8 cellular contexts compared by ENCODE assay signal in the genomic region with DNA sequence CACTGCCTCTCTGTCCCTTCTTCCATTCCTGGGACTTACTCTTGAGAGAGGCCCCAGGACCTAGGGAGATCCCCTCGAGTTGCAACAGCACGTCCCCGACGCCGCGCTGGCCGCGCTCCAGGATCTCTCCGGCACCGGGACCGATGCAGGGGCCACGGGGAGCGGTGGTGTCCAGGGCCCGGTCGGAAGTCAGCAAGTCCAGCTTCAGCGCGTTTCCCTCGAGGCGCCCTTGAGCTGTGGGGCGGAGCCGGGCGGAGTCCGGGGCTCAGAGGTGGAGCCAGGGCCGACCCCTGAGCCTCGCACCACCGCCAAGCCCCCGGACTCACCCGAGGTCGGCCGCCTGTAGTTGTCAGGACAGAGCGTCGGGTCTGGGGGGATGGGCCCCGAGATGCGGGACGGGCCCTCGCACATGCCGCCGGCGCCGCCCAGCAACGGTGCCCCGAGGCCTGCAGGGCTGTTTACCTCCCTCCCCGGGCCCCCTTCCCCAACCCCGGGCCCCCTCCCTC. TPM values are rescaled to one million over a fixed set of nuclear protein-coding genes. Genes with fewer than 3 reads are reported as not detected.
DNase-seq lines count a peak whose midpoint lies in the region; ATAC-seq and TF ChIP-seq lines count a peak whose summit lies in the region.

No MANE protein-coding gene starts in this region.

- peak overlapping the region; percentile 67 to 97 (median 81) for H3K4me3 ChIP-seq in dorsolateral prefrontal cortex
- H3K4me3 ChIP-seq in mucosa of descending colon: peak overlapping the region; percentile 49

- H3K36me3 Mint-ChIP-seq in activated CD4-positive, alpha-beta T cell treated with anti-CD3 and anti-CD28 coated beads, Interleukin-2, amount 10 ng/mL, durations not matched to agents 24 days and 14 days (ENCODE audit: low read depth): peaks cover 6% of the 10 kb centered on the region

- ATAC-seq in mucosa of descending colon (peak; percentile 32), GM21723 (IDR thresholded peaks at IDR 0.05; ENCODE audit: unreplicated experiment) (no peak)

- H3K27me3 ChIP-seq in dorsolateral prefrontal cortex: no peaks in the 10 kb centered on the region

- H3K4me1 Mint-ChIP-seq in activated CD4-positive, alpha-beta T cell treated with anti-CD3 and anti-CD28 coated beads, Interleukin-2, amount 10 ng/mL, durations not matched to agents 24 days and 14 days: peaks cover 26% of the 10 kb centered on the region

- H3K4me3 Mint-ChIP-seq in activated CD4-positive, alpha-beta T cell treated with anti-CD3 and anti-CD28 coated beads, Interleukin-2, amount 10 ng/mL, durations not matched to agents 24 days and 14 days: peak overlapping the region; percentile 91

- peaks cover 14% of the 10 kb centered on the region for H3K4me1 ChIP-seq in mucosa of descending colon (ENCODE audit: low read depth)

- H3K27ac Mint-ChIP-seq in activated CD4-positive, alpha-beta T cell treated with anti-CD3 and anti-CD28 coated beads, Interleukin-2, amount 10 ng/mL, durations not matched to agents 24 days and 14 days: peak overlapping the region; percentile 51

- no peak for TF ChIP-seq CTCF in dorsolateral prefrontal cortex (IDR thresholded peaks at IDR 0.05 in 54 of 56, conservative IDR thresholded peaks at IDR 0.05 in 2 of 56; ENCODE audit: low read depth in 1 of 56, partially characterized antibody in 56 of 56)
- no peak for TF ChIP-seq CTCF in mucosa of descending colon (IDR thresholded peaks at IDR 0.05)

- H3K36me3 ChIP-seq in mucosa of descending colon (ENCODE audit: low read depth): no peaks in the 10 kb centered on the region

- H3K9me3 Mint-ChIP-seq in activated CD4-positive, alpha-beta T cell treated with anti-CD3 and anti-CD28 coated beads, Interleukin-2, amount 10 ng/mL, durations not matched to agents 24 days and 14 days: no peaks in the 10 kb centered on the region

- intact Hi-C loops in activated CD4-positive, alpha-beta T cell treated with anti-CD3 and anti-CD28 coated beads, Interleukin-2, amount 10 ng/mL, durations not matched to agents 24 days and 14 days (cut with micrococcal nuclease): loop anchor here (2.0 to 10.0 kb wide), 3 partner anchors 53 to 1669 kb away; a partner anchor contains a TSS
- intact Hi-C loops in dorsolateral prefrontal cortex (cut with DNase I) (loop anchor here in 1 of 2 donors (5.0 kb wide), 1 partner anchor 119 kb away; no protein-coding TSS in a partner anchor), mucosa of descending colon (cut with DNase I, micrococcal nuclease) (loop anchor here in 1 of 2 donors (10.0 kb wide), 1 partner anchor 121 kb away; no protein-coding TSS in a partner anchor), posterior vena cava (cut with DNase I) (loop anchor here (5.0 to 10.0 kb wide), 3 partner anchors 101 to 144 kb away; a partner anchor contains a TSS)

- DNase-seq in activated CD4-positive, alpha-beta T cell treated with anti-CD3 and anti-CD28 coated beads, Interleukin-2, amount 10 ng/mL, durations not matched to agents 24 days and 14 days: peak; percentile 71
- DNase-seq in activated CD4-positive, alpha-beta T cell treated with anti-CD3 and anti-CD28 coated beads for 4 hours: no peak
- DNase-seq in NCI-H69 (lab: John Stamatoyannopoulos, UW): peak; percentile 33
- DNase-seq in dorsolateral prefrontal cortex: peak in 1 of 10 donors; percentile 47
- peak in 2 of 3 donors; percentile 41 to 69 for DNase-seq in mucosa of descending colon
- DNase-seq in posterior vena cava (ENCODE audit: low spot score): no peak
- DNase-seq in NCI-H345 treated with DMSO at 0.1 percent for 48 hours (lab: John Stamatoyannopoulos, UW; ENCODE audit: unreplicated experiment): no peak

- H3K27me3 Mint-ChIP-seq in activated CD4-positive, alpha-beta T cell treated with anti-CD3 and anti-CD28 coated beads, Interleukin-2, amount 10 ng/mL, durations not matched to agents 24 days and 14 days: no peaks in the 10 kb centered on the region

- peak overlapping the region in 47 of 59 donors; percentile 71 to 98 (median 93) for H3K27ac ChIP-seq in dorsolateral prefrontal cortex

- no peaks in the 10 kb centered on the region for H3K9me3 ChIP-seq in mucosa of descending colon

RNA-seq across cellular contexts. Expression of a gene that starts 0.5 kb away (rescaled TPM):
- total RNA-seq in activated CD4-positive, alpha-beta T cell treated with anti-CD3 and anti-CD28 coated beads, Interleukin-2, amount 10 ng/mL, durations not matched to agents 24 days and 14 days: 12.7 and 13.8 TPM in 2 replicates
- 10 to 100 TPM in 93 of 120 experiments, 1 to 10 TPM in 27; 5.8 to 19.4 (median 11.7) TPM for total RNA-seq in dorsolateral prefrontal cortex
- 10 to 100 TPM in 1 of 3 donors, 1 to 10 TPM in 2; 8.5 to 23.3 (median 9.0) TPM for total RNA-seq in mucosa of descending colon
- total RNA-seq in posterior vena cava: 10 to 100 TPM; 12.2 to 12.6 TPM

RNA-seq across cellular contexts. Expression of a gene that starts 0.5 kb away (rescaled TPM):
- total RNA-seq in activated CD4-positive, alpha-beta T cell treated with anti-CD3 and anti-CD28 coated beads, Interleukin-2, amount 10 ng/mL, durations not matched to agents 24 days and 14 days: 0.68 and 1.5 TPM in 2 replicates
- total RNA-seq in dorsolateral prefrontal cortex (10 to 100 TPM in 21 of 120 experiments, 1 to 10 TPM in 99; 3.5 to 17.8 (median 7.3) TPM), mucosa of descending colon (1 to 10 TPM in 2 of 3 donors, under 1 TPM in 1; 0.67 to 6.8 (median 1.2) TPM), posterior vena cava (1 to 10 TPM; 2.7 to 4.8 TPM)

RNA-seq across cellular contexts. Expression of a gene that starts 5.3 kb away (rescaled TPM):
- total RNA-seq in activated CD4-positive, alpha-beta T cell treated with anti-CD3 and anti-CD28 coated beads, Interleukin-2, amount 10 ng/mL, durations not matched to agents 24 days and 14 days: 13.5 and 14.0 TPM in 2 replicates
- 10 to 100 TPM; 13.9 to 52.7 (median 27.3) TPM for total RNA-seq in dorsolateral prefrontal cortex
- total RNA-seq in mucosa of descending colon: 1 to 10 TPM; 2.3 to 9.1 (median 3.7) TPM
- 1 to 10 TPM; 2.9 to 4.6 TPM for total RNA-seq in posterior vena cava

RNA-seq across cellular contexts. Expression of a gene that starts 6.0 kb away (rescaled TPM):
- 54.0 and 55.1 TPM in 2 replicates for total RNA-seq in activated CD4-positive, alpha-beta T cell treated with anti-CD3 and anti-CD28 coated beads, Interleukin-2, amount 10 ng/mL, durations not matched to agents 24 days and 14 days
- total RNA-seq in dorsolateral prefrontal cortex: 10 to 100 TPM; 19.1 to 42.5 (median 29.0) TPM
- total RNA-seq in mucosa of descending colon: 10 to 100 TPM in 2 of 3 donors, 1 to 10 TPM in 1; 8.9 to 17.1 (median 11.5) TPM
- total RNA-seq in posterior vena cava: 10 to 100 TPM; 13.3 to 16.0 TPM

RNA-seq across cellular contexts. Expression of a gene that starts 21.1 kb away (rescaled TPM):
- 219 and 229 TPM in 2 replicates for total RNA-seq in activated CD4-positive, alpha-beta T cell treated with anti-CD3 and anti-CD28 coated beads, Interleukin-2, amount 10 ng/mL, durations not matched to agents 24 days and 14 days
- total RNA-seq in dorsolateral prefrontal cortex (100 to 1,000 TPM in 2 of 120 experiments, 10 to 100 TPM in 118; 19.6 to 121 (median 72.6) TPM), mucosa of descending colon (1 to 10 TPM; 1.8 to 4.9 (median 4.2) TPM), posterior vena cava (1 to 10 TPM in 1 of 2 donors, under 1 TPM in 1; 0.67 to 1.8 TPM)

Comparison
In these comparisons a context has a peak if more than half of its experiments do, and no peak if none do; other contexts are left out.
1. DNase-seq: peak in activated CD4-positive, alpha-beta T cell treated with anti-CD3 and anti-CD28 coated beads, Interleukin-2, amount 10 ng/mL, durations not matched to agents 24 days and 14 days (single experiment), NCI-H69 (single experiment) and mucosa of descending colon (2 of 3); none in activated CD4-positive, alpha-beta T cell treated with anti-CD3 and anti-CD28 coated beads for 4 hours (0 of 2), posterior vena cava (single experiment) and NCI-H345 treated with DMSO at 0.1 percent for 48 hours (single experiment).